In the genomic region with DNA sequence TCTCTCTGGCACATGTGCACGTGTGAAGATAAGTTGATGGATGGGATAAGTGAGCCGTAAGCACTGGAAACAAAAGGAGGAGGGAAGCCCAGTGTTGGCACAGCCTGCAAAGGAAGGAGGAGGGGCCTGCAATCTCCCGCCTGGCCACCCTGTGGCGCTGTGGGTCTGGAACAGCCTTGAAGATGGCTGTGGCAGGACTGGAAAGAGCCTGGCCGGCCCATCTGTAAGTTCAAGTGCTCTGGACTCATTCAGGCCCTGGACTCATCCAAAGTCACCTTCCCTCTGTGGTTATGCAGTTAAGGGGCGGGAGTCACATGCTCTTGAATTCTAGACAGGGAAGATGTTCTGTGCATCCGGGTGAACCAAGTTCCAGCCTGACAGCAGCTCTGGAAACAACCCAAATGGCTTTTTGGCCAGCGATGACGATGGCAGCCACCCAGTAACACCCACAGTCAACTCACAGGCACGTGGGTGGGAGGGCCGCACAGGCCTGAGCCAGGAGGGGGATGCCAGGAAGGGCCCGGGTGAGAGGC, we compare ENCODE assay signal across 9 cellular contexts. TPM values are rescaled to one million over a fixed set of nuclear protein-coding genes. Genes with fewer than 3 reads are reported as not detected.
DNase-seq lines count a peak whose midpoint lies in the region; ATAC-seq and TF ChIP-seq lines count a peak whose summit lies in the region.
"Had no signal": no experiment of that assay in that cellular context is flagged by ENCODE, and none has a peak within 500 bp of the region (broad histone marks: within the 10 kb centered on the region; RNA-seq: fewer than 3 reads in every experiment).

No MANE protein-coding gene starts in this region.

- intact Hi-C loops in right lobe of liver (cut with DNase I), result no loop called here

- H3K36me3 ChIP-seq in OCI-LY3 (replicated peaks; ENCODE audit: low read depth, low read length) (peaks cover 17% of the 10 kb centered on the region), right lobe of liver (no peaks in the 10 kb centered on the region), tibial nerve (peaks cover 0 to 44% (median 0%) of the 10 kb centered on the region in 3 donors)

- H3K9ac ChIP-seq in OCI-LY3 (ENCODE audit: low read length), result no peak overlapping the region
- H3K9ac ChIP-seq: parathyroid adenoma had no signal

- TF ChIP-seq POLR2A in right lobe of liver (IDR thresholded peaks at IDR 0.05), result no peak
- TF ChIP-seq POLR2A in tibial nerve (IDR thresholded peaks at IDR 0.05), result no peak

- TF ChIP-seq EP300 in tibial nerve (IDR thresholded peaks at IDR 0.05), result peak in 1 of 2 donors; percentile 61

- ATAC-seq in right lobe of liver, result peak; percentile 83 to 85 (median 84)
- ATAC-seq in GM21717 (IDR thresholded peaks at IDR 0.05; ENCODE audit: unreplicated experiment), result no peak
- ATAC-seq in GM18520 (IDR thresholded peaks at IDR 0.05; ENCODE audit: unreplicated experiment), result no peak

- no peaks in the 10 kb centered on the region for H3K79me2 ChIP-seq in OCI-LY3 (ENCODE audit: low read length)

- H3K27ac ChIP-seq in OCI-LY3 (ENCODE audit: low read length) (no peak overlapping the region), right lobe of liver (peak overlapping the region; percentile 63 to 79 (median 69)), tibial nerve (peak overlapping the region; percentile 47 to 87 (median 64))
- H3K27ac ChIP-seq: parathyroid adenoma had no signal

- H4K20me1 ChIP-seq in OCI-LY3 (ENCODE audit: insufficient read depth, low read length), result no peaks in the 10 kb centered on the region

- no peak overlapping the region for H2AFZ ChIP-seq in OCI-LY3 (ENCODE audit: low read depth, low read length)
- H2AFZ ChIP-seq: parathyroid adenoma had no signal

- peaks cover 14% of the 10 kb centered on the region; the same call in 1 of the 2 replicates for H3K9me3 ChIP-seq in OCI-LY3 (ENCODE audit: insufficient read depth, low read length)
- H3K9me3 ChIP-seq in right lobe of liver, result peaks cover 0 to under 1% (median 0%) of the 10 kb centered on the region in 4 donors
- H3K9me3 ChIP-seq in tibial nerve, result peaks cover 0 to 22% (median 0%) of the 10 kb centered on the region in 4 donors

- no peak overlapping the region for H3K4me3 ChIP-seq in GM12864 (ENCODE audit: low read depth, low read length)
- no peak overlapping the region for H3K4me3 ChIP-seq in OCI-LY3 (ENCODE audit: low read length)
- H3K4me3 ChIP-seq in right lobe of liver, result no peak overlapping the region
- no peak overlapping the region for H3K4me3 ChIP-seq in tibial nerve

- TF ChIP-seq CTCF in GM12864 (IDR thresholded peaks at IDR 0.05; ENCODE audit: low read depth, low read length, missing control alignments) (peak; percentile 52), OCI-LY3 (IDR thresholded peaks at IDR 0.05; ENCODE audit: low read depth, low read length) (peak; percentile 26), right lobe of liver (IDR thresholded peaks at IDR 0.05) (peak; percentile 71 to 97 (median 88)), tibial nerve (IDR thresholded peaks at IDR 0.05) (peak; percentile 53 to 83 (median 73))

- H3K4me1 ChIP-seq in OCI-LY3 (ENCODE audit: low read length) (no peaks in the 10 kb centered on the region; the same call in 1 of the 2 replicates), right lobe of liver (peaks cover 0 to 30% (median 10%) of the 10 kb centered on the region in 4 donors), tibial nerve (peaks cover 0 to 39% (median 12%) of the 10 kb centered on the region in 4 donors)

- 21% methylated on average over 4 of the region's 12 CpGs for WGBS in right lobe of liver (ENCODE audit: insufficient coverage, low coverage, low lambda C conversion rate, missing lambda C conversion rate)
- WGBS in tibial nerve, 2 donors, result 28 to 53% methylated on average over 12 of the region's 12 CpGs

- H3K27me3 ChIP-seq in OCI-LY3 (ENCODE audit: low read depth, low read length) (no peaks in the 10 kb centered on the region), right lobe of liver (no peaks in the 10 kb centered on the region), tibial nerve (no peaks in the 10 kb centered on the region)

- no peak overlapping the region for H3K4me2 ChIP-seq in OCI-LY3 (ENCODE audit: low read length)

- DNase-seq in AG08395 (ENCODE audit: low spot score) (peak; percentile 95), GM12864 (ENCODE audit: low read depth) (no peak), dermis microvascular lymphatic vessel endothelial cell (ENCODE audit: low read depth in 2 of 2) (peak; percentile 17 to 23), right lobe of liver (peak; percentile 83 to 91 (median 90)), tibial nerve (ENCODE audit: low spot score in 2 of 2) (peak; percentile 41 to 53)

RNA-seq across cellular contexts. Expression of a gene that starts 50.4 kb away (rescaled TPM):
- total RNA-seq in dermis microvascular lymphatic vessel endothelial cell, result not detected in 2 replicates
- under 1 TPM in 2 of 6 experiments, not detected in 4; 0.18 to 0.25 TPM for total RNA-seq in right lobe of liver
- total RNA-seq in tibial nerve, result not detected

Comparison
In these comparisons a context has a peak if more than half of its experiments do, and no peak if none do; other contexts are left out.
1. CTCF ChIP-seq: peak in every context shown above with its lines; median percentile 88 in right lobe of liver; 73 in tibial nerve; 52 in GM12864; 26 in OCI-LY3.
2. ATAC-seq: peak in right lobe of liver (4 of 4); none in GM21717 (single experiment) and GM18520 (single experiment).